Comparison of ENCODE assay signal across 9 cellular contexts in genomic region chr7:26061340-26062239, GRCh38.
DNase-seq lines count a peak whose midpoint lies in the region; ATAC-seq and TF ChIP-seq lines count a peak whose summit lies in the region.
"Had no signal": no experiment of that assay in that cellular context is flagged by ENCODE, and none has a peak within 500 bp of the region (broad histone marks: within the 10 kb centered on the region; RNA-seq: fewer than 3 reads in every experiment).

No MANE protein-coding gene starts in this region.

- peaks cover 43% of the 10 kb centered on the region for H3K27me3 Mint-ChIP-seq in Calu3 (ENCODE audit: unreplicated experiment)

- peaks cover 9% of the 10 kb centered on the region for H3K27me3 ChIP-seq in lower lobe of right lung (ENCODE audit: low read depth)

- no peaks in the 10 kb centered on the region for H3K4me1 ChIP-seq in lower lobe of right lung

- intact Hi-C loops in Calu3 (cut with micrococcal nuclease; ENCODE audit: unreplicated experiment) (loop anchor here (1.0 to 5.0 kb wide), 4 partner anchors 65 to 168 kb away; no protein-coding TSS in a partner anchor), lower lobe of right lung (cut with DNase I) (loop anchor here (5.0 kb wide), 1 partner anchor 159 kb away; no protein-coding TSS in a partner anchor), posterior vena cava (cut with DNase I) (loop anchor here (5.0 to 10.0 kb wide), 2 partner anchors 169 to 177 kb away; no protein-coding TSS in a partner anchor)

- TF ChIP-seq CTCF in Calu3 (IDR thresholded peaks at IDR 0.05; ENCODE audit: unreplicated experiment) (peak; percentile 96), HFF-Myc (IDR thresholded peaks at IDR 0.05; ENCODE audit: low read depth, low read length, missing control alignments) (peak; percentile 89), lower lobe of right lung (IDR thresholded peaks at IDR 0.05) (peak; percentile 82)

- no peaks in the 10 kb centered on the region for H3K9me3 ChIP-seq in lower lobe of right lung

- no peak overlapping the region for H3K27ac Mint-ChIP-seq in Calu3 (ENCODE audit: unreplicated experiment)

- H3K27ac ChIP-seq in lower lobe of right lung, result no peak overlapping the region
- H3K27ac ChIP-seq: SK-N-MC had no signal

- no peaks in the 10 kb centered on the region for H3K36me3 Mint-ChIP-seq in Calu3 (ENCODE audit: insufficient read depth, unreplicated experiment)

- H3K4me1 Mint-ChIP-seq in Calu3 (ENCODE audit: low read depth, unreplicated experiment), result peaks cover 12% of the 10 kb centered on the region

- peak; percentile 61 to 65 for ATAC-seq in activated CD4-positive, CD25-positive, alpha-beta regulatory T cell treated with anti-CD3 and anti-CD28 coated beads, Interleukin-2, amount 50 U/mL, for 24 hours
- ATAC-seq in lower lobe of right lung, result peak; percentile 89 to 90

- BruUV-seq in Calu3 (replicated peaks; lab: Mats Ljungman, UMichigan), result no TSS peak

- DNase-seq in Calu3 (peak; percentile 91), HFF-Myc (ENCODE audit: extremely low read depth, low read depth) (no peak), NCI-H2196 treated with DMSO at 0.1 percent for 48 hours (lab: John Stamatoyannopoulos, UW; ENCODE audit: unreplicated experiment) (peak; percentile 46), cerebellum (ENCODE audit: low spot score) (peak; percentile 15), lower lobe of right lung (peak; percentile 68), posterior vena cava (ENCODE audit: low spot score) (no peak)
- DNase-seq in stimulated activated CD8-positive, alpha-beta memory T cell treated with anti-CD3 and anti-CD28 coated beads, Interleukin-4, amount 100 ng/mL, for 1 hour (ENCODE audit: low read depth in 2 of 2, low spot score in 1 of 2), result peak; percentile 21 to 56

- no peaks in the 10 kb centered on the region for H3K36me3 ChIP-seq in lower lobe of right lung

- no peak overlapping the region for H3K4me3 ChIP-seq in HFF-Myc (replicated peaks; ENCODE audit: low read depth, low read length)
- no peak overlapping the region for H3K4me3 ChIP-seq in lower lobe of right lung
- H3K4me3 ChIP-seq: SK-N-MC had no signal

- CTCF ChIA-PET in Calu3 (lab: Charles Lee), result interaction anchor here (1.0 to 1.7 kb wide), 3 partner anchors 21 to 169 kb away, joined by 3 to 5 read pairs (median 4); no protein-coding TSS in a partner anchor

- no peak overlapping the region for H3K4me3 Mint-ChIP-seq in Calu3 (ENCODE audit: low read depth, unreplicated experiment)

- H3K9me3 Mint-ChIP-seq in Calu3 (ENCODE audit: low read depth, unreplicated experiment), result no peaks in the 10 kb centered on the region

Comparison
In these comparisons a context has a peak if more than half of its experiments do, and no peak if none do; other contexts are left out.
1. DNase-seq: peak in Calu3 (single experiment), NCI-H2196 treated with DMSO at 0.1 percent for 48 hours (single experiment), cerebellum (single experiment), lower lobe of right lung (single experiment) and stimulated activated CD8-positive, alpha-beta memory T cell treated with anti-CD3 and anti-CD28 coated beads, Interleukin-4, amount 100 ng/mL, for 1 hour (2 of 2); none in HFF-Myc (single experiment) and posterior vena cava (single experiment).
2. Peak in every context shown above with its lines, with median percentiles within 50 percentile points of each other: CTCF ChIP-seq.